1 cellular context compared by ENCODE assay signal in genomic region chr17:61303334-61304096, GRCh38.
A peak's percentile ranks its signal among the peaks of the same experiment; 100 is the strongest.
TF ChIP-seq lines count a peak whose summit lies in the region.

No MANE protein-coding gene starts in this region.

TF ChIP-seq in HepG2, 621 proteins besides CTCF, POLR2A, EP300 and RAD21 (continues in another document):
- TF ChIP-seq ELF1 (CRISPR knock-in tag; IDR thresholded peaks at IDR 0.05) (peak; percentile 54), ZNF800 (CRISPR knock-in tag; IDR thresholded peaks at IDR 0.05) (no peak), MLLT10 (CRISPR knock-in tag; IDR thresholded peaks at IDR 0.05) (no peak), ZNF335 (CRISPR knock-in tag; IDR thresholded peaks at IDR 0.05) (no peak), YEATS4 (CRISPR knock-in tag; IDR thresholded peaks at IDR 0.05; ENCODE audit: borderline replicate concordance) (no peak), MEIS2 (CRISPR knock-in tag; IDR thresholded peaks at IDR 0.05) (no peak), ZNF784 (CRISPR knock-in tag; IDR thresholded peaks at IDR 0.05; ENCODE audit: borderline replicate concordance) (no peak), NFAT5 (CRISPR knock-in tag; IDR thresholded peaks at IDR 0.05) (no peak), ZBTB20 (CRISPR knock-in tag; IDR thresholded peaks at IDR 0.05; ENCODE audit: borderline replicate concordance, low read depth) (no peak), ZKSCAN5 (CRISPR knock-in tag; IDR thresholded peaks at IDR 0.05) (peak; percentile 77; the same call in 1 of the 2 replicates), ZBTB21 (CRISPR knock-in tag; IDR thresholded peaks at IDR 0.05) (no peak), SIN3A (IDR thresholded peaks at IDR 0.05; ENCODE audit: borderline replicate concordance, low read depth, low read length) (no peak), ZKSCAN1 (IDR thresholded peaks at IDR 0.05; ENCODE audit: low read length) (peak; percentile 58; the same call in 1 of the 2 replicates), KLF15 (CRISPR knock-in tag; IDR thresholded peaks at IDR 0.05; ENCODE audit: borderline replicate concordance) (no peak), ARNTL (CRISPR knock-in tag; IDR thresholded peaks at IDR 0.05) (no peak), FOXO4 (CRISPR knock-in tag; conservative IDR thresholded peaks at IDR 0.05) (no peak), ZNF512 (CRISPR knock-in tag; IDR thresholded peaks at IDR 0.05) (no peak), ZBTB26 (CRISPR knock-in tag; IDR thresholded peaks at IDR 0.05; ENCODE audit: borderline replicate concordance) (peak; percentile 82; the same call in 1 of the 2 replicates), UBTF (CRISPR knock-in tag; IDR thresholded peaks at IDR 0.05) (peak; percentile 20; the same call in 1 of the 2 replicates), ZSCAN31 (CRISPR knock-in tag; IDR thresholded peaks at IDR 0.05; ENCODE audit: low read depth) (0 out of 2 replicates have a peak, but pooled peaks have one; percentile 29), NFATC3 (CRISPR knock-in tag; IDR thresholded peaks at IDR 0.05) (no peak), PATZ1 (CRISPR knock-in tag; IDR thresholded peaks at IDR 0.05) (0 out of 2 replicates have a peak, but pooled peaks have one; percentile 25), TFAP4 (IDR thresholded peaks at IDR 0.05; ENCODE audit: borderline replicate concordance, low read depth) (peak; percentile 19; the same call in 1 of the 2 replicates), HNF4A (CRISPR knock-in tag; IDR thresholded peaks at IDR 0.05) (peak; percentile 67), PRMT3 (CRISPR knock-in tag; IDR thresholded peaks at IDR 0.05; ENCODE audit: borderline replicate concordance, low read depth) (no peak), MIER2 (CRISPR knock-in tag; IDR thresholded peaks at IDR 0.05) (no peak), HOXA7 (CRISPR knock-in tag; IDR thresholded peaks at IDR 0.05) (no peak), MIER3 (CRISPR knock-in tag; IDR thresholded peaks at IDR 0.05; ENCODE audit: borderline replicate concordance) (no peak), ZNF609 (CRISPR knock-in tag; IDR thresholded peaks at IDR 0.05; ENCODE audit: borderline replicate concordance) (no peak), STAG1 (CRISPR knock-in tag; IDR thresholded peaks at IDR 0.05) (no peak), PHF20 (CRISPR knock-in tag; IDR thresholded peaks at IDR 0.05) (no peak), NPAS2 (CRISPR knock-in tag; IDR thresholded peaks at IDR 0.05; ENCODE audit: borderline replicate concordance) (no peak), FOXA3 (CRISPR knock-in tag; IDR thresholded peaks at IDR 0.05) (no peak)
